In genomic region chr9:128420060-128420650, GRCh38 we compare ENCODE assay signal across 7 cellular contexts.
DNase-seq lines count a peak whose midpoint lies in the region; ATAC-seq and TF ChIP-seq lines count a peak whose summit lies in the region.

No MANE protein-coding gene starts in this region.

- peak; percentile 73 for ATAC-seq in HG02588 (IDR thresholded peaks at IDR 0.05; ENCODE audit: unreplicated experiment)

- peak; percentile 94 for TF ChIP-seq CTCF in GM12874 (IDR thresholded peaks at IDR 0.05; ENCODE audit: insufficient read depth, low read depth, low read length)

- peak; percentile 53 for DNase-seq in NCI-H1092 treated with DMSO at 0.1 percent for 48 hours (lab: John Stamatoyannopoulos, UW)
- DNase-seq in activated CD4-positive, CD25-positive, alpha-beta regulatory T cell (lab: John Stamatoyannopoulos, UW): peak; percentile 23 to 52 (median 42)
- peak; percentile 41 for DNase-seq in central memory CD4-positive, alpha-beta T cell
- DNase-seq in kidney glomerular epithelial cell (lab: John Stamatoyannopoulos, UW): peak; percentile 28
- peak in 3 of 4 experiments; percentile 39 to 66 (median 48) for DNase-seq in stimulated activated CD4-positive, alpha-beta T cell treated with anti-CD3 and anti-CD28 coated beads, Interleukin-1b, Interleukin-23, amount 100 ng/mL, for 24 hours (ENCODE audit: low read depth in 4 of 4, low spot score in 1 of 4)

Comparison
In these comparisons a context has a peak if more than half of its experiments do, and no peak if none do; other contexts are left out.
1. Peak in every context shown above with its lines: DNase-seq and ATAC-seq.